ENCODE assay signal across 8 cellular contexts in genomic region chr2:27086722-27087446, GRCh38. TPM values are rescaled to one million over a fixed set of nuclear protein-coding genes. Genes with fewer than 3 reads are reported as not detected.
DNase-seq lines count a peak whose midpoint lies in the region; ATAC-seq, FAIRE-seq and TF ChIP-seq lines count a peak whose summit lies in the region.

Gene KHK, plus strand, starts transcription at chr2:27086772. Its CDS starts 488 bp downstream, at chr2:27087260.

- H3K4me3 ChIP-seq in neuron (ENCODE audit: low read length): peak within 1 kb of the TSS; percentile 89

- peak within 1 kb of the TSS; percentile 86 for H3K27ac Mint-ChIP-seq in T-helper 1 cell treated with Interleukin-12 subunit alpha and Interleukin-12 subunit beta and Interleukin-4 antibody, amounts not matched to agents 30 μg/mL and 1 μg/mL, for 36 hours

- H3K36me3 ChIP-seq in neuron (ENCODE audit: insufficient read depth, low read length): no peaks in the 10 kb centered on the region

- no peaks in the 10 kb centered on the region for H3K9me3 ChIP-seq in neuron (ENCODE audit: low read length)

- peak; percentile 75 for TF ChIP-seq CTCF in C4-2B (conservative IDR thresholded peaks at IDR 0.05)

- H3K9me3 Mint-ChIP-seq in T-helper 1 cell treated with Interleukin-12 subunit alpha and Interleukin-12 subunit beta and Interleukin-4 antibody, amounts not matched to agents 30 μg/mL and 1 μg/mL, for 36 hours: no peaks in the 10 kb centered on the region

- H3K4me1 ChIP-seq in neuron (ENCODE audit: insufficient read depth, low read length): peaks cover 10% of the 10 kb centered on the region

- no peaks in the 10 kb centered on the region for H3K27me3 Mint-ChIP-seq in T-helper 1 cell treated with Interleukin-12 subunit alpha and Interleukin-12 subunit beta and Interleukin-4 antibody, amounts not matched to agents 30 μg/mL and 1 μg/mL, for 36 hours (ENCODE audit: low read depth)

- no peaks in the 10 kb centered on the region for H3K27me3 ChIP-seq in neuron (ENCODE audit: insufficient read depth, low read length)

- peak; percentile 51 for TF ChIP-seq POLR2A in GM18526 (IDR thresholded peaks at IDR 0.05; ENCODE audit: extremely low read depth, insufficient read length)

- ATAC-seq in esophagus mucosa (peak; percentile 16), HG02798 (IDR thresholded peaks at IDR 0.05; ENCODE audit: poor library complexity, unreplicated experiment) (no peak)

- H3K4me1 Mint-ChIP-seq in T-helper 1 cell treated with Interleukin-12 subunit alpha and Interleukin-12 subunit beta and Interleukin-4 antibody, amounts not matched to agents 30 μg/mL and 1 μg/mL, for 36 hours (ENCODE audit: low read depth): peaks cover 29% of the 10 kb centered on the region

- no peaks in the 10 kb centered on the region for H3K36me3 Mint-ChIP-seq in T-helper 1 cell treated with Interleukin-12 subunit alpha and Interleukin-12 subunit beta and Interleukin-4 antibody, amounts not matched to agents 30 μg/mL and 1 μg/mL, for 36 hours (ENCODE audit: low read depth)

- peak within 1 kb of the TSS; percentile 57 for H3K27ac ChIP-seq in C4-2B

- peak; percentile 48 for FAIRE-seq in HTR-8/SVneo (lab: Jason Lieb, UNC)

- peak within 1 kb of the TSS; percentile 88 for H3K4me3 Mint-ChIP-seq in T-helper 1 cell treated with Interleukin-12 subunit alpha and Interleukin-12 subunit beta and Interleukin-4 antibody, amounts not matched to agents 30 μg/mL and 1 μg/mL, for 36 hours

- peak; percentile 77 for DNase-seq in HTR-8/SVneo (ENCODE audit: insufficient read length, low spot score)
- DNase-seq in foreskin melanocyte: no peak

- H2AFZ ChIP-seq in neuron (ENCODE audit: low read depth, low read length): peak within 1 kb of the TSS; percentile 78

RNA-seq across cellular contexts. Expression of gene KHK, which starts in this region (rescaled TPM):
- 3.5 TPM for total RNA-seq in esophagus mucosa
